Comparison of ENCODE assay signal across 10 cellular contexts in the genomic region with DNA sequence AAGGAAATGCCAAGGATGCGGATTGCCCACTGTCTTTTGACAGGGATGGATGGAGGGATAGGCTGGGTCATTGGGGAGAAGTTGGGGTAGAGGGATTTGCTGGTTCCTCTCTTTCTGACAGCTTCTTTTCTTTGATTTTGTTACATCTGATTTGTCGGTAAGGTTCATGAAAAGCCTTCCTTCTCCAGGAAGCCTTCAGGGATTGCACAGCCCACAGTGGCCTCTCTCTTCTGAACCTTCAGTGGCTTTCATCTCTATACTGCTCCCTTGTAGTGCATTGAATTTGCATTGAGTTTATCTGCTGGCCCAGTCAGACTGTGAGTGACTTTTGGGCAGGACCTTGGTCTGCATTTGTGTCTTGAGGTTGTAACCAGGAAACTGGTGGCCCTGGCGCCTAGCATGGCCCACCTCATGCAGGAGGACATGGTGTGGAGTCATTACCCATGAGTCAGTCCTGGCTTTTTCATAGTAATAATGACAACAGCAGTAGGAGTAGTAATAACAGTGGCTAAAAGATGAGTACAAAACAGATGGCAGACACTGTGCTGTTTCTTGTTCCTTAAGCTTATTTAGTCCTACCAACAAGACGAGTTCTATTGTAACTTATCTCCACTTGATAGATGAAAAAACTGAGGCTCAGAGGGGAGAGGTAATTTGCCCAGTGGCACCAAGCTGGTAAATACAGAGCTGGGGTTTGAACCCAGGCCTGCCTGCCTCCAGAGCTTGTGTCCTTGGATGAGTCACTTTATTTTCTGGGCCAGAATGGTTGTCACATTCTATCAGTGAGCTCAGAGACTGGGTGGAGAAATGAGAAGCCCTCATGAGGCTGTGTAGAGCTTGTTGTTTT. TPM values are rescaled to one million over a fixed set of nuclear protein-coding genes. Genes with fewer than 3 reads are reported as not detected.
A peak's percentile ranks its signal among the peaks of the same experiment; 100 is the strongest.
DNase-seq lines count a peak whose midpoint lies in the region; ATAC-seq and TF ChIP-seq lines count a peak whose summit lies in the region.
"Had no signal": no experiment of that assay in that cellular context is flagged by ENCODE, and none has a peak within 500 bp of the region (broad histone marks: within the 10 kb centered on the region; RNA-seq: fewer than 3 reads in every experiment).

No MANE protein-coding gene starts in this region.

- POLR2A ChIA-PET in AG04449 (lab: Yijun Ruan, JAX) (interaction anchor here (0.6 kb wide), 1 partner anchor 12 kb away, joined by 3 read pairs; no protein-coding TSS in a partner anchor), HEK293 (lab: Yijun Ruan, JAX) (interaction anchor here (0.9 kb wide), 1 partner anchor 29 kb away, joined by 7 read pairs; a partner anchor contains a TSS)

- CTCF ChIA-PET in AG04449 (lab: Yijun Ruan, JAX) (interaction anchor here (0.6 to 1.2 kb wide), 5 partner anchors 11 to 133 kb away, joined by 3 to 6 read pairs (median 3); no protein-coding TSS in a partner anchor), HEK293 (lab: Yijun Ruan, JAX) (interaction anchor here (0.6 to 1.3 kb wide), 6 partner anchors 10 to 127 kb away, joined by 3 to 7 read pairs (median 4); no protein-coding TSS in a partner anchor)

- no peaks in the 10 kb centered on the region for H3K9me3 ChIP-seq in HEK293 (ENCODE audit: control insufficient read depth, insufficient read depth, low read depth, low read length)
- H3K9me3 ChIP-seq in mesodermal cell (ENCODE audit: control insufficient read depth, low read length): no peaks in the 10 kb centered on the region
- H3K9me3 ChIP-seq: Peyer's patch had no signal

- DNase-seq in AG04449 (ENCODE audit: low read depth, low spot score) (no peak), astrocyte of the spinal cord (ENCODE audit: low read depth, low spot score) (peak; percentile 62), NCI-H1105 (lab: John Stamatoyannopoulos, UW) (no peak), NCI-H2196 treated with DMSO at 0.1 percent for 48 hours (lab: John Stamatoyannopoulos, UW; ENCODE audit: unreplicated experiment) (no peak), NCI-H1436 treated with DMSO at 0.1 percent for 48 hours (lab: John Stamatoyannopoulos, UW) (no peak)
- DNase-seq: NCI-H146 had no signal

- H3K4me1 ChIP-seq in HEK293 (ENCODE audit: control insufficient read depth, insufficient read depth, low read length) (peaks cover under 1% of the 10 kb centered on the region; the same call in 1 of the 2 replicates), mesodermal cell (ENCODE audit: control insufficient read depth, insufficient read depth, low read length, poor library complexity, severe bottlenecking) (peaks cover 47% of the 10 kb centered on the region)
- H3K4me1 ChIP-seq: Peyer's patch had no signal

- H3K4me3 ChIP-seq in AG04449 (ENCODE audit: low read depth, low read length) (peak overlapping the region; percentile 12; the same call in 1 of the 2 replicates), HEK293 (ENCODE audit: low read depth, low read length) (no peak overlapping the region), astrocyte of the spinal cord (ENCODE audit: low read depth, low read length) (no peak overlapping the region), mesodermal cell (ENCODE audit: extremely low read depth, insufficient read depth, low read length, poor library complexity, severe bottlenecking) (no peak overlapping the region)
- H3K4me3 ChIP-seq: Peyer's patch had no signal

- H3K36me3 ChIP-seq in HEK293 (ENCODE audit: control insufficient read depth in 2 of 2, insufficient read depth in 1 of 2, low read length in 2 of 2) (peaks cover 3 to 59% of the 10 kb centered on the region in 2 experiments; a peak in 2 of 3 replicates), mesodermal cell (ENCODE audit: control insufficient read depth, insufficient read depth, low read length) (peaks cover 85% of the 10 kb centered on the region)
- H3K36me3 ChIP-seq: Peyer's patch had no signal

- in situ Hi-C loops in astrocyte of the spinal cord (cut with HindIII; ENCODE audit: low sequenced_read_pairs): no loop called here

- no peak overlapping the region for H3K27ac ChIP-seq in HEK293 (ENCODE audit: extremely low read depth, low read depth, low read length)
- H3K27ac ChIP-seq in mesodermal cell (ENCODE audit: low read depth, low read length, severe bottlenecking): peak overlapping the region; percentile 55

- TF ChIP-seq CTCF in AG04449 (IDR thresholded peaks at IDR 0.05; ENCODE audit: insufficient read depth, low read length, missing control alignments) (no peak), HEK293 (tag by site-specific recombination; IDR thresholded peaks at IDR 0.05) (no peak), astrocyte of the spinal cord (IDR thresholded peaks at IDR 0.05; ENCODE audit: low read depth, low read length) (no peak)

- WGBS in mesodermal cell (ENCODE audit: insufficient coverage in 2 of 2), 2 experiments: 100% methylated on average over 2 of the region's 4 CpGs

- no peak for ATAC-seq in GM18870 (IDR thresholded peaks at IDR 0.05; ENCODE audit: unreplicated experiment)

TF ChIP-seq in HEK293, 187 proteins besides CTCF, POLR2A, EP300 and RAD21:
- TF ChIP-seq, protein P1, sequence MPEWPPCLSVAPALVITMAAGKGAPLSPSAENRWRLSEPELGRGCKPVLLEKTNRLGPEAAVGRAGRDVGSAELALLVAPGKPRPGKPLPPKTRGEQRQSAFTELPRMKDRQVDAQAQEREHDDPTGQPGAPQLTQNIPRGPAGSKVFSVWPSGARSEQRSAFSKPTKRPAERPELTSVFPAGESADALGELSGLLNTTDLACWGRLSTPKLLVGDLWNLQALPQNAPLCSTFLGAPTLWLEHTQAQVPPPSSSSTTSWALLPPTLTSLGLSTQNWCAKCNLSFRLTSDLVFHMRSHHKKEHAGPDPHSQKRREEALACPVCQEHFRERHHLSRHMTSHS (tag by site-specific recombination; IDR thresholded peaks at IDR 0.05): no peak
- TF ChIP-seq ZNF394 (tag by site-specific recombination; IDR thresholded peaks at IDR 0.05; ENCODE audit: borderline replicate concordance): no peak
- TF ChIP-seq ZNF19 (tag by site-specific recombination; IDR thresholded peaks at IDR 0.05; ENCODE audit: low read depth): no peak
- 0 out of 2 replicates have a peak, but pooled peaks have one; percentile 24 for TF ChIP-seq ZNF184 (tag by site-specific recombination; IDR thresholded peaks at IDR 0.05)

RNA-seq across cellular contexts. Expression of a gene that starts 28.4 kb away (rescaled TPM):
- polyA plus RNA-seq in mesodermal cell (2013, experiment 1 of 2): 111 TPM
- polyA plus RNA-seq in mesodermal cell (2013, experiment 2 of 2): 96.8 TPM
